8 cellular contexts compared by ENCODE assay signal in genomic region chr7:66655113-66655806, GRCh38. TPM values are rescaled to one million over a fixed set of nuclear protein-coding genes. Genes with fewer than 3 reads are reported as not detected.
DNase-seq lines count a peak whose midpoint lies in the region; ATAC-seq, FAIRE-seq and TF ChIP-seq lines count a peak whose summit lies in the region.
"Not testable (repeated sequence)": the region's sequence is repeated elsewhere in the genome, so short reads cannot be mapped to it uniquely, and the experiment has no call there.

No MANE protein-coding gene starts in this region.

- H3K27ac Mint-ChIP-seq in memory B cell, result peak overlapping the region; percentile 99

- TF ChIP-seq POLR2A in adrenal gland (IDR thresholded peaks at IDR 0.05), result peak in 1 of 2 donors; percentile 28

- not testable (repeated sequence) for H3K27me3 ChIP-seq in BLaER1 treated with 17β-estradiol and CSF1 and Interleukin-3, amounts not matched to agents 10 nM and 100 nM; SJSA1 (replicated peaks); adrenal gland

- peaks cover 6 to 54% (median 19%) of the 10 kb centered on the region in 11 experiments; a peak in 15 of 22 replicates for H4K20me1 ChIP-seq in BLaER1 treated with 17β-estradiol and CSF1 and Interleukin-3, amounts not matched to agents 10 nM and 100 nM

- TF ChIP-seq CTCF in adrenal gland (IDR thresholded peaks at IDR 0.05), result peak in 2 of 6 experiments; percentile 14 to 19
- TF ChIP-seq CTCF in fibroblast of mammary gland (conservative IDR thresholded peaks at IDR 0.05; ENCODE audit: control insufficient read depth, insufficient read depth, low read depth, low read length), result not testable (repeated sequence)

- H3K4me3 ChIP-seq in BLaER1 treated with 17β-estradiol and CSF1 and Interleukin-3, amounts not matched to agents 10 nM and 100 nM, result peak overlapping the region; percentile 74 to 93 (median 87)
- H3K4me3 ChIP-seq in SJSA1 (peak overlapping the region; percentile 70), adrenal gland (peak overlapping the region; percentile 53 to 81 (median 66)), fibroblast of mammary gland (ENCODE audit: control insufficient read depth, low read depth, low read length) (peak overlapping the region; percentile 80)

- H3K4me1 Mint-ChIP-seq in memory B cell, result peaks cover 15% of the 10 kb centered on the region

- H3K36me3 ChIP-seq in BLaER1 treated with 17β-estradiol and CSF1 and Interleukin-3, amounts not matched to agents 10 nM and 100 nM, result peaks cover 9 to 36% (median 20%) of the 10 kb centered on the region in 11 experiments; a peak in 18 of 22 replicates
- not testable (repeated sequence) for H3K36me3 ChIP-seq in SJSA1; adrenal gland (replicated peaks in 1 of 2)

- ATAC-seq in GM21367 (IDR thresholded peaks at IDR 0.05; ENCODE audit: unreplicated experiment), result peak; percentile 12
- not testable (repeated sequence) for ATAC-seq in memory B cell (ENCODE audit: low read depth)

- H3K9me3 ChIP-seq in BLaER1 treated with 17β-estradiol and CSF1 and Interleukin-3, amounts not matched to agents 10 nM and 100 nM (replicated peaks in 1 of 11), result peaks cover 0 to 21% (median 8%) of the 10 kb centered on the region in 11 experiments; a peak in 9 of 22 replicates
- H3K9me3 ChIP-seq in SJSA1 (replicated peaks); adrenal gland (replicated peaks in 1 of 3): not testable (repeated sequence)

- intact Hi-C loops in adrenal gland (cut with DNase I), result not testable (repeated sequence)

- peak; percentile 7 for DNase-seq in HTR-8/SVneo (ENCODE audit: insufficient read length, low spot score)
- peak; percentile 11 to 63 for DNase-seq in SJSA1 (ENCODE audit: low read depth in 1 of 2, low spot score in 2 of 2)
- peak; percentile 65 to 89 (median 84) for DNase-seq in adrenal gland
- peak; percentile 60 for DNase-seq in fibroblast of mammary gland (ENCODE audit: low read depth)
- DNase-seq in memory B cell (ENCODE audit: low spot score in 2 of 2), result not testable (repeated sequence)
- DNase-seq in stimulated activated CD4-positive, alpha-beta T cell treated with anti-CD3 and anti-CD28 coated beads, Interleukin-1b, Interleukin-23, amount 100 ng/mL, for 48 hours, result peak; percentile 13

- not testable (repeated sequence) for H3K9me3 Mint-ChIP-seq in memory B cell

- peaks cover 17 to 37% (median 23%) of the 10 kb centered on the region in 10 experiments for H3K4me1 ChIP-seq in BLaER1 treated with 17β-estradiol and CSF1 and Interleukin-3, amounts not matched to agents 10 nM and 100 nM
- not testable (repeated sequence) for H3K4me1 ChIP-seq in SJSA1 (replicated peaks); adrenal gland (replicated peaks in 1 of 2)

- peak overlapping the region; percentile 93 for H3K4me3 Mint-ChIP-seq in memory B cell

- not testable (repeated sequence) for FAIRE-seq in HTR-8/SVneo (lab: Jason Lieb, UNC)

- not testable (repeated sequence) for H3K27me3 Mint-ChIP-seq in memory B cell

- H3K9ac ChIP-seq in BLaER1 treated with 17β-estradiol and CSF1 and Interleukin-3, amounts not matched to agents 10 nM and 100 nM, result peak overlapping the region; percentile 74 to 96 (median 92)

- peak overlapping the region; percentile 80 to 94 (median 90) for H3K4me2 ChIP-seq in BLaER1 treated with 17β-estradiol and CSF1 and Interleukin-3, amounts not matched to agents 10 nM and 100 nM

- WGBS in adrenal gland, 4 donors, result 7 to 14% (median 9%) methylated on average over 17 to 28 of the region's 28 CpGs

- not testable (repeated sequence) for H3K36me3 Mint-ChIP-seq in memory B cell

- H3K27ac ChIP-seq in BLaER1 treated with 17β-estradiol and CSF1 and Interleukin-3, amounts not matched to agents 10 nM and 100 nM, result peak overlapping the region; percentile 82 to 98 (median 95)
- H3K27ac ChIP-seq in SJSA1 (peak overlapping the region; percentile 94), adrenal gland (peak overlapping the region; percentile 98 to 100 (median 99))

RNA-seq across cellular contexts. Expression of gene KCTD7, which starts 26.6 kb away (rescaled TPM):
- 6.0 and 12.3 TPM in 2 replicates for total RNA-seq in SJSA1 (2014; rRNA removed; shearing (Covaris generic))
- 10 to 100 TPM; 10.2 to 25.0 (median 16.5) TPM for total RNA-seq in adrenal gland
- polyA plus RNA-seq in adrenal gland, result 10 to 100 TPM in 1 of 3 donors, 1 to 10 TPM in 2; 4.9 to 17.9 (median 6.0) TPM
